40 cellular contexts compared by ENCODE assay signal in the genomic region with DNA sequence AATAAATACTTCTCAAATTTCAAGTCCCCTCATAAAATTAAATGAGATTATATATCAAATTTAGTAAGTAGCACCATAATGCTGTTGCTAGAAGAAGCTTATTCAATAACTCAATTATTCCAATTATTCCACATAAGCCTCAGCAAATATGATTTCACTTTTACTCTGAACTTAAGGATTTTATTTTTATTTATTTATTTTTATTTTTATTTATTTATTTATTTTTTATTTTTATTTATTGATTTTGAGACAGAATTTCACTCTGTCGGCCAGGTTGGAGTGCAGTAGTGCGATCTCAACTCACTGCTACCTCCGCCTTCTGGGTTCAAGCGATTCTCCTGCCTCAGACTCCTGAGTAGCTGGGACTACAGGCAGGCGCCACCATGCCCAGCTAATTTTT.
"Had no signal": no experiment of that assay in that cellular context is flagged by ENCODE, and none has a peak within 500 bp of the region (broad histone marks: within the 10 kb centered on the region; RNA-seq: fewer than 3 reads in every experiment).

No MANE protein-coding gene starts in this region.

- H3K27ac ChIP-seq: adrenal gland, ascending aorta, body of pancreas, brain microvascular endothelial cell, breast epithelium, cardiac muscle cell had no signal

- H3K27me3 ChIP-seq: adrenal gland, ascending aorta, body of pancreas, brain microvascular endothelial cell, breast epithelium, cardiac muscle cell had no signal

- H3K36me3 Mint-ChIP-seq: activated naive CD4-positive, alpha-beta T cell treated with anti-CD3 and anti-CD28 coated beads, Interleukin-2, amount 10 ng/mL, durations not matched to agents 7 days and 5 days; activated naive CD4-positive, alpha-beta T cell treated with anti-CD3 and anti-CD28 coated beads, Interleukin-2, amount 50 U/mL, for 24 hours; activated naive CD8-positive, alpha-beta T cell; activated naive CD8-positive, alpha-beta T cell treated with anti-CD3 and anti-CD28 coated beads for 36 hours; activated naive CD8-positive, alpha-beta T cell treated with anti-CD3 and anti-CD28 coated beads, Interleukin-2, amount 10 ng/mL, durations not matched to agents 7 days and 5 days; brain had no signal

- H3K9me3 ChIP-seq: body of pancreas, breast epithelium had no signal

- H3K4me3 Mint-ChIP-seq: activated naive CD4-positive, alpha-beta T cell treated with anti-CD3 and anti-CD28 coated beads for 36 hours; activated naive CD4-positive, alpha-beta T cell treated with anti-CD3 and anti-CD28 coated beads, Interleukin-2, amount 10 ng/mL, durations not matched to agents 7 days and 5 days; activated naive CD4-positive, alpha-beta T cell treated with anti-CD3 and anti-CD28 coated beads, Interleukin-2, amount 50 U/mL, for 24 hours; activated naive CD8-positive, alpha-beta T cell; activated naive CD8-positive, alpha-beta T cell treated with anti-CD3 and anti-CD28 coated beads for 36 hours; activated naive CD8-positive, alpha-beta T cell treated with anti-CD3 and anti-CD28 coated beads, Interleukin-2, amount 10 ng/mL, durations not matched to agents 7 days and 5 days; activated naive CD8-positive, alpha-beta T cell treated with anti-CD3 and anti-CD28 coated beads, Interleukin-2, amount 50 U/mL, for 24 hours; activated T-cell treated with anti-CD3 and anti-CD28 coated beads, Interleukin-2, amount 50 U/mL, for 24 hours; activated T-cell treated with anti-CD3 and anti-CD28 coated beads, Interleukin-2, amount 50 U/mL, for 4 hours; activated T-cell treated with anti-CD3 and anti-CD28 coated beads, Interleukin-2, amount 50 U/mL, for 72 hours; activated T-helper 1 cell treated with anti-CD3 and anti-CD28 coated beads, Interleukin-12 subunit alpha, Interleukin-12 subunit beta, Interleukin-2, Interleukin-4 antibody, amounts not matched to agents 30 ng/mL and 10 ng/mL and 1 ng/mL, durations not matched to agents 14 hours and 24 hours and 36 hours; activated T-helper 17 cell treated with anti-CD3 and anti-CD28 coated beads, Interleukin-2, amount 50 U/mL, for 72 hours; brain; central memory CD8-positive, alpha-beta T cell had no signal

- H3K27me3 Mint-ChIP-seq: activated naive CD4-positive, alpha-beta T cell treated with anti-CD3 and anti-CD28 coated beads, Interleukin-2, amount 10 ng/mL, durations not matched to agents 7 days and 5 days; activated naive CD4-positive, alpha-beta T cell treated with anti-CD3 and anti-CD28 coated beads, Interleukin-2, amount 50 U/mL, for 24 hours; activated naive CD8-positive, alpha-beta T cell; activated naive CD8-positive, alpha-beta T cell treated with anti-CD3 and anti-CD28 coated beads for 36 hours; activated naive CD8-positive, alpha-beta T cell treated with anti-CD3 and anti-CD28 coated beads, Interleukin-2, amount 10 ng/mL, durations not matched to agents 7 days and 5 days; activated naive CD8-positive, alpha-beta T cell treated with anti-CD3 and anti-CD28 coated beads, Interleukin-2, amount 50 U/mL, for 24 hours; activated T-cell treated with anti-CD3 and anti-CD28 coated beads, Interleukin-2, amount 50 U/mL, for 24 hours; activated T-helper 17 cell treated with anti-CD3 and anti-CD28 coated beads, Interleukin-2, amount 50 U/mL, for 72 hours; brain; central memory CD8-positive, alpha-beta T cell had no signal

- ATAC-seq: activated naive CD4-positive, alpha-beta T cell treated with anti-CD3 and anti-CD28 coated beads, Interleukin-2, amount 50 U/mL, for 72 hours; activated naive CD8-positive, alpha-beta T cell treated with anti-CD3 and anti-CD28 coated beads, Interleukin-2, amount 50 U/mL, for 24 hours; activated T-cell treated with anti-CD3 and anti-CD28 coated beads, Interleukin-2, amount 50 U/mL, for 4 hours; activated T-cell treated with anti-CD3 and anti-CD28 coated beads, Interleukin-2, amount 50 U/mL, for 72 hours; activated T-helper 17 cell treated with anti-CD3 and anti-CD28 coated beads, Interleukin-2, amount 50 U/mL, for 72 hours; body of pancreas had no signal

- FAIRE-seq: astrocyte, bronchial epithelial cell had no signal

- H3K4me3 ChIP-seq: adrenal gland, ascending aorta, body of pancreas, breast epithelium, cardiac muscle cell had no signal

- H3K36me3 ChIP-seq: adrenal gland, ascending aorta, brain microvascular endothelial cell, breast epithelium, cardiac muscle cell had no signal

- H3K4me1 ChIP-seq: adrenal gland, ascending aorta, body of pancreas, breast epithelium had no signal

- H3K4me1 Mint-ChIP-seq: activated naive CD4-positive, alpha-beta T cell treated with anti-CD3 and anti-CD28 coated beads, Interleukin-2, amount 10 ng/mL, durations not matched to agents 7 days and 5 days; activated naive CD4-positive, alpha-beta T cell treated with anti-CD3 and anti-CD28 coated beads, Interleukin-2, amount 50 U/mL, for 24 hours; activated naive CD8-positive, alpha-beta T cell treated with anti-CD3 and anti-CD28 coated beads for 36 hours; activated naive CD8-positive, alpha-beta T cell treated with anti-CD3 and anti-CD28 coated beads, Interleukin-2, amount 10 ng/mL, durations not matched to agents 7 days and 5 days; activated naive CD8-positive, alpha-beta T cell treated with anti-CD3 and anti-CD28 coated beads, Interleukin-2, amount 50 U/mL, for 24 hours; activated T-helper 17 cell treated with anti-CD3 and anti-CD28 coated beads, Interleukin-2, amount 50 U/mL, for 72 hours; brain; central memory CD8-positive, alpha-beta T cell had no signal

- DNase-seq: activated effector memory CD4-positive, alpha-beta T cell treated with anti-CD3 and anti-CD28 coated beads, Interleukin-2, amount 50 U/mL, for 16 hours; activated effector memory CD4-positive, alpha-beta T cell treated with Interleukin-2 at 50 U/mL for 16 hours; activated gamma-delta T cell; activated gamma-delta T cell treated with Interleukin-2 at 50 U/mL for 16 hours; activated naive CD4-positive, alpha-beta T cell; activated naive CD4-positive, alpha-beta T cell treated with anti-CD3 and anti-CD28 coated beads for 36 hours; activated naive CD4-positive, alpha-beta T cell treated with anti-CD3 and anti-CD28 coated beads, Interleukin-2, amount 10 ng/mL, durations not matched to agents 7 days and 5 days; activated naive CD4-positive, alpha-beta T cell treated with anti-CD3 and anti-CD28 coated beads, Interleukin-2, amount 50 U/mL, for 16 hours; activated naive CD4-positive, alpha-beta T cell treated with Interleukin-2 at 50 U/mL for 16 hours; activated naive CD8-positive, alpha-beta T cell treated with anti-CD3 and anti-CD28 coated beads for 36 hours; activated naive CD8-positive, alpha-beta T cell treated with anti-CD3 and anti-CD28 coated beads, Interleukin-2, amount 10 ng/mL, durations not matched to agents 7 days and 5 days; activated naive CD8-positive, alpha-beta T cell treated with anti-CD3 and anti-CD28 coated beads, Interleukin-2, amount 50 U/mL, for 24 hours; activated T-cell treated with anti-CD3 and anti-CD28 coated beads, Interleukin-2, amount 50 U/mL, for 1 hour; activated T-cell treated with anti-CD3 and anti-CD28 coated beads, Interleukin-2, amount 50 U/mL, for 24 hours; activated T-cell treated with anti-CD3 and anti-CD28 coated beads, Interleukin-2, amount 50 U/mL, for 4 hours; activated T-cell treated with anti-CD3 and anti-CD28 coated beads, Interleukin-2, amount 50 U/mL, for 48 hours; activated T-cell treated with anti-CD3 and anti-CD28 coated beads, Interleukin-2, amount 50 U/mL, for 72 hours; adrenal gland; amniotic stem cell; amygdala; anterior cingulate cortex; aorta; body of pancreas; brain microvascular endothelial cell; caudate nucleus; central memory CD4-positive, alpha-beta T cell; cerebellar nuclear complex had no signal

- H3K27ac Mint-ChIP-seq: activated naive CD4-positive, alpha-beta T cell treated with anti-CD3 and anti-CD28 coated beads for 36 hours; activated naive CD4-positive, alpha-beta T cell treated with anti-CD3 and anti-CD28 coated beads, Interleukin-2, amount 10 ng/mL, durations not matched to agents 7 days and 5 days; activated naive CD4-positive, alpha-beta T cell treated with anti-CD3 and anti-CD28 coated beads, Interleukin-2, amount 50 U/mL, for 24 hours; activated naive CD4-positive, alpha-beta T cell treated with anti-CD3 and anti-CD28 coated beads, Interleukin-2, amount 50 U/mL, for 72 hours; activated naive CD8-positive, alpha-beta T cell; activated naive CD8-positive, alpha-beta T cell treated with anti-CD3 and anti-CD28 coated beads for 36 hours; activated naive CD8-positive, alpha-beta T cell treated with anti-CD3 and anti-CD28 coated beads, Interleukin-2, amount 10 ng/mL, durations not matched to agents 7 days and 5 days; activated naive CD8-positive, alpha-beta T cell treated with anti-CD3 and anti-CD28 coated beads, Interleukin-2, amount 50 U/mL, for 24 hours; activated T-cell treated with anti-CD3 and anti-CD28 coated beads, Interleukin-2, amount 50 U/mL, for 24 hours; activated T-cell treated with anti-CD3 and anti-CD28 coated beads, Interleukin-2, amount 50 U/mL, for 72 hours; activated T-helper 1 cell treated with anti-CD3 and anti-CD28 coated beads, Interleukin-12 subunit alpha, Interleukin-12 subunit beta, Interleukin-2, Interleukin-4 antibody, amounts not matched to agents 30 ng/mL and 10 ng/mL and 1 ng/mL, durations not matched to agents 14 hours and 24 hours and 36 hours; activated T-helper 17 cell treated with anti-CD3 and anti-CD28 coated beads, Interleukin-2, amount 50 U/mL, for 72 hours; activated T-helper 2 cell treated with anti-CD3 and anti-CD28 coated beads, Interferon-gamma antibody, Interleukin-2, Interleukin-4, amounts not matched to agents 10 μg/mL and 5 μg/mL and 100 μg/mL, durations not matched to agents 14 hours and 24 hours and 36 hours; brain had no signal
